Comparison of ENCODE assay signal across 19 cellular contexts in the genomic region with DNA sequence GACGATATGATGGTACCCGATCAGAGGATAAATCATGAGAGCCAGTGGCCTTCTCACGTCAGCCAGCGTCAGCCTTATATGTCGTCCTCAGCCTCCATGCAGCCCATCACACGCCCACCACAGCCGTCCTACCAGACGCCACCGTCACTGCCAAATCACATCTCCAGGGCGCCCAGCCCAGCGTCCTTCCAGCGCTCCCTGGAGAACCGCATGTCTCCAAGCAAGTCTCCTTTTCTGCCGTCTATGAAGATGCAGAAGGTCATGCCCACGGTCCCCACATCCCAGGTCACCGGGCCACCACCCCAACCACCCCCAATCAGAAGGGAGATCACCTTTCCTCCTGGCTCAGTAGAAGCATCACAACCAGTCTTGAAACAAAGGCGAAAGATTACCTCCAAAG.
"Had no signal": no experiment of that assay in that cellular context is flagged by ENCODE, and none has a peak within 500 bp of the region (broad histone marks: within the 10 kb centered on the region; RNA-seq: fewer than 3 reads in every experiment).

No MANE protein-coding gene starts in this region.

- H3K4me3 Mint-ChIP-seq: natural killer cell; stimulated activated naive CD8-positive, alpha-beta T cell treated with anti-CD3 and anti-CD28 coated beads, Interleukin-15, amount 100 ng/mL, for 72 hours had no signal

- H3K27ac ChIP-seq: coronary artery, esophagus squamous epithelium, lower lobe of right lung, neutrophil, parathyroid adenoma, right lobe of liver, suprapubic skin, transverse colon had no signal

- H3K9ac ChIP-seq: parathyroid adenoma had no signal

- H3K4me1 Mint-ChIP-seq: stimulated activated naive CD8-positive, alpha-beta T cell treated with anti-CD3 and anti-CD28 coated beads, Interleukin-15, amount 100 ng/mL, for 72 hours had no signal

- H3K4me1 ChIP-seq: right lobe of liver had no signal

- H3K27ac Mint-ChIP-seq: natural killer cell, progenitor cell of endocrine pancreas had no signal

- H3K4me3 ChIP-seq: coronary artery, esophagus squamous epithelium, lower lobe of right lung, right lobe of liver, suprapubic skin, transverse colon had no signal

- ATAC-seq: left ventricle myocardium superior; lower lobe of right lung; natural killer cell; stimulated activated naive CD8-positive, alpha-beta T cell treated with anti-CD3 and anti-CD28 coated beads, Interleukin-15, amount 100 ng/mL, for 72 hours had no signal

- H2AFZ ChIP-seq: parathyroid adenoma had no signal

- H3K27me3 Mint-ChIP-seq: progenitor cell of endocrine pancreas; stimulated activated naive CD8-positive, alpha-beta T cell treated with anti-CD3 and anti-CD28 coated beads, Interleukin-15, amount 100 ng/mL, for 72 hours had no signal

- DNase-seq: dermis blood vessel endothelial cell; effector memory CD4-positive, alpha-beta T cell; erythroblast; esophagus squamous epithelium; left ventricle myocardium superior; lower lobe of right lung; natural killer cell; right lobe of liver; small intestine; stimulated activated CD4-positive, alpha-beta T cell treated with anti-CD3 and anti-CD28 coated beads, Interleukin-15, amount 100 ng/mL, for 24 hours; stimulated activated CD4-positive, alpha-beta T cell treated with anti-CD3 and anti-CD28 coated beads, Interleukin-2, amount 100 ng/mL, for 48 hours; stimulated activated naive CD4-positive, alpha-beta T cell; stimulated activated naive CD8-positive, alpha-beta T cell treated with anti-CD3 and anti-CD28 coated beads, Interleukin-15, amount 100 ng/mL, for 72 hours; transverse colon had no signal

- H3K9me3 Mint-ChIP-seq: natural killer cell; stimulated activated naive CD8-positive, alpha-beta T cell treated with anti-CD3 and anti-CD28 coated beads, Interleukin-15, amount 100 ng/mL, for 72 hours had no signal

- H3K9me3 ChIP-seq: esophagus squamous epithelium, lower lobe of right lung, neutrophil, right lobe of liver, suprapubic skin, transverse colon had no signal

- H3K27me3 ChIP-seq: esophagus squamous epithelium, neutrophil, right lobe of liver, suprapubic skin, transverse colon had no signal
